30 cellular contexts compared by ENCODE assay signal in genomic region chr3:45774581-45775505, GRCh38. TPM values are rescaled to one million over a fixed set of nuclear protein-coding genes. Genes with fewer than 3 reads are reported as not detected.
DNase-seq lines count a peak whose midpoint lies in the region; ATAC-seq and FAIRE-seq lines count a peak whose summit lies in the region.
"Had no signal": no experiment of that assay in that cellular context is flagged by ENCODE, and none has a peak within 500 bp of the region (broad histone marks: within the 10 kb centered on the region; RNA-seq: fewer than 3 reads in every experiment).

No MANE protein-coding gene starts in this region.

- FAIRE-seq in small intestine (lab: Jason Lieb, UNC) = no peak
- FAIRE-seq: GM12878, RCC 7860 had no signal

- H3K4me3 ChIP-seq in small intestine (ENCODE audit: low read depth in 1 of 2, low read length in 2 of 2) (no peak overlapping the region), Karpas-422 (ENCODE audit: low read length) (no peak overlapping the region)
- H3K4me3 ChIP-seq: BLaER1 treated with 17β-estradiol and CSF1 and Interleukin-3, amounts not matched to agents 10 nM and 100 nM; GM12878; HAP-1 had no signal

- intact Hi-C loops in Right ventricle myocardium inferior (cut with DNase I) = no loop called here

- 77 to 83% (median 81%) methylated on average over 8 of the region's 8 CpGs for WGBS in small intestine, 3 donors

- no peak overlapping the region for H3K4me2 ChIP-seq in Karpas-422 (ENCODE audit: low read depth, low read length, poor library complexity, severe bottlenecking)
- H3K4me2 ChIP-seq: BLaER1 treated with 17β-estradiol and CSF1 and Interleukin-3, amounts not matched to agents 10 nM and 100 nM; SK-N-SH had no signal

- ATAC-seq in Right ventricle myocardium inferior = no peak
- ATAC-seq: GM12878 had no signal

- H3K27me3 ChIP-seq in small intestine (ENCODE audit: control insufficient read depth in 2 of 2, insufficient read depth in 2 of 2, low read length in 2 of 2) (no peaks in the 10 kb centered on the region), Karpas-422 (ENCODE audit: low read length) (no peaks in the 10 kb centered on the region)
- H3K27me3 ChIP-seq: BLaER1 treated with 17β-estradiol and CSF1 and Interleukin-3, amounts not matched to agents 10 nM and 100 nM had no signal

- H3K9me3 ChIP-seq in small intestine (ENCODE audit: control insufficient read depth, low read depth) (no peaks in the 10 kb centered on the region), Karpas-422 (ENCODE audit: low read length) (no peaks in the 10 kb centered on the region)
- H3K9me3 ChIP-seq: BLaER1 treated with 17β-estradiol and CSF1 and Interleukin-3, amounts not matched to agents 10 nM and 100 nM; HAP-1; SK-N-SH had no signal

- DNase-seq in activated CD8-positive, alpha-beta memory T cell treated with anti-CD3 and anti-CD28 coated beads for 24 hours = peak; percentile 53
- no peak for DNase-seq in activated CD8-positive, alpha-beta memory T cell treated with anti-CD3 and anti-CD28 coated beads, Interleukin-2, amount 50 U/mL, for 4 hours
- peak; percentile 12 for DNase-seq in islet precursor cell
- DNase-seq in small intestine = peak; percentile 36
- DNase-seq in Karpas-422 = no peak
- no peak for DNase-seq in DMS79 (lab: John Stamatoyannopoulos, UW)
- no peak for DNase-seq in Right ventricle myocardium inferior (ENCODE audit: missing footprints)
- DNase-seq: CD4-positive, alpha-beta T cell; COR-L47; EL; GDM1; GOT3; HFFc6; IMR-90; KG1; MM.1S; NCI-H1417; NCI-H1694; NCI-H2029 treated with DMSO at 0.1 percent for 48 hours; NCI-H2171; NCI-H226; NCI-H510A; NCI-H69; OCI-M1; SK-N-SH had no signal

- no peak overlapping the region for H2AFZ ChIP-seq in Karpas-422 (ENCODE audit: low read length)

- no peaks in the 10 kb centered on the region for H3K79me2 ChIP-seq in Karpas-422 (ENCODE audit: low read length)

- H3K4me1 ChIP-seq in small intestine (ENCODE audit: control insufficient read depth in 2 of 2, insufficient read depth in 1 of 2, low read depth in 1 of 2, low read length in 1 of 2) = peaks cover 2 to 18% of the 10 kb centered on the region in 2 donors
- H3K4me1 ChIP-seq in Karpas-422 (ENCODE audit: low read length) = no peaks in the 10 kb centered on the region
- H3K4me1 ChIP-seq: HAP-1 had no signal

- H3K27ac ChIP-seq in small intestine (ENCODE audit: low read depth in 1 of 2, low read length in 1 of 2) (peak overlapping the region; percentile 2 to 42), Karpas-422 (ENCODE audit: low read length) (no peak overlapping the region)
- H3K27ac ChIP-seq: BLaER1 treated with 17β-estradiol and CSF1 and Interleukin-3, amounts not matched to agents 10 nM and 100 nM had no signal

- H3K9me2 ChIP-seq in Karpas-422 (replicated peaks; ENCODE audit: insufficient read depth, low read length) = no peaks in the 10 kb centered on the region
- H3K9me2 ChIP-seq: SK-N-SH had no signal

- H3K36me3 ChIP-seq in small intestine (ENCODE audit: control insufficient read depth in 2 of 2, insufficient read depth in 2 of 2, low read length in 2 of 2) (peaks cover 0 to 5% of the 10 kb centered on the region in 2 donors), Karpas-422 (ENCODE audit: insufficient read depth, low read length) (no peaks in the 10 kb centered on the region)
- H3K36me3 ChIP-seq: BLaER1 treated with 17β-estradiol and CSF1 and Interleukin-3, amounts not matched to agents 10 nM and 100 nM; HAP-1 had no signal

- no peak overlapping the region for H3K9ac ChIP-seq in Karpas-422 (ENCODE audit: low read length)
- H3K9ac ChIP-seq: BLaER1 treated with 17β-estradiol and CSF1 and Interleukin-3, amounts not matched to agents 10 nM and 100 nM; SK-N-SH had no signal

- no peaks in the 10 kb centered on the region for H4K20me1 ChIP-seq in Karpas-422 (ENCODE audit: insufficient read depth, low read depth, low read length)
- H4K20me1 ChIP-seq: BLaER1 treated with 17β-estradiol and CSF1 and Interleukin-3, amounts not matched to agents 10 nM and 100 nM had no signal

RNA-seq across cellular contexts. Expression of gene SLC6A20, which starts 21.5 kb away (rescaled TPM):
- polyA plus RNA-seq in small intestine = 10 to 100 TPM; 10.9 to 38.4 (median 27.1) TPM
- not detected in 2 replicates for total RNA-seq in Karpas-422 (2014; rRNA removed; shearing (Covaris generic); ENCODE audit: low replicate concordance)
- total RNA-seq in Right ventricle myocardium inferior = not detected
- total RNA-seq: A172; CD4-positive, alpha-beta T cell; HFFc6; IMR-90 had no signal
- polyA plus RNA-seq: IMR-90, SK-N-SH had no signal

Comparison
In these comparisons a context has a peak if more than half of its experiments do, and no peak if none do; other contexts are left out.
1. DNase-seq: peak in activated CD8-positive, alpha-beta memory T cell treated with anti-CD3 and anti-CD28 coated beads for 24 hours (single experiment), islet precursor cell (single experiment) and small intestine (single experiment); none in activated CD8-positive, alpha-beta memory T cell treated with anti-CD3 and anti-CD28 coated beads, Interleukin-2, amount 50 U/mL, for 4 hours (single experiment), Karpas-422 (single experiment), DMS79 (single experiment) and Right ventricle myocardium inferior (single experiment).